Comparison of ENCODE assay signal across 34 cellular contexts in genomic region chr22:28217277-28217676, GRCh38.
DNase-seq lines count a peak whose midpoint lies in the region; ATAC-seq, FAIRE-seq and TF ChIP-seq lines count a peak whose summit lies in the region.
"Had no signal": no experiment of that assay in that cellular context is flagged by ENCODE, and none has a peak within 500 bp of the region (broad histone marks: within the 10 kb centered on the region; RNA-seq: fewer than 3 reads in every experiment).

No MANE protein-coding gene starts in this region.

- TF ChIP-seq EP300 in SK-N-SH (IDR thresholded peaks at IDR 0.05; ENCODE audit: borderline replicate concordance in 1 of 2, low read depth in 1 of 2, low read length in 1 of 2) = peak in 1 of 2 experiments; percentile 32; a peak in 2 of 4 replicates

- H3K4me1 ChIP-seq in SK-N-SH (ENCODE audit: control insufficient read depth in 1 of 2, insufficient read depth in 2 of 2, low read depth in 1 of 2, low read length in 1 of 2) = peaks cover 0 to 20% of the 10 kb centered on the region in 2 experiments; a peak in 2 of 4 replicates
- H3K4me1 ChIP-seq: A549; BLaER1; BLaER1 treated with 17β-estradiol and CSF1 and Interleukin-3, amounts not matched to agents 10 nM and 100 nM; Caco-2 had no signal

- no peak overlapping the region for H3K4me3 Mint-ChIP-seq in T-helper 17 cell
- H3K4me3 Mint-ChIP-seq: B cell; CD14-positive monocyte; CD4-positive, alpha-beta memory T cell; CD4-positive, alpha-beta T cell; CD4-positive, CD25-positive, alpha-beta regulatory T cell; CD8-positive, alpha-beta memory T cell; CD8-positive, alpha-beta T cell had no signal

- H3K4me2 ChIP-seq in SK-N-SH = no peak overlapping the region
- H3K4me2 ChIP-seq: A549; BLaER1; BLaER1 treated with 17β-estradiol and CSF1 and Interleukin-3, amounts not matched to agents 10 nM and 100 nM had no signal

- DNase-seq in SK-N-SH (no peak), urothelium cell line (ENCODE audit: low spot score) (no peak), T-helper 17 cell (no peak)
- DNase-seq: 8988T; ACHN; AML-193; BE2C; C1 segment of cervical spinal cord; Caco-2; Calu3; CD4-positive, alpha-beta memory T cell; CD4-positive, alpha-beta T cell; CD4-positive, CD25-positive, alpha-beta regulatory T cell; CD8-positive, alpha-beta memory T cell; CD8-positive, alpha-beta T cell; COR-L47; DMS 273 treated with DMSO at 0.1 percent for 48 hours; DMS153; DMS53; DMS79; DMS79 treated with DMSO at 0.1 percent for 48 hours; DND-41; EL had no signal

- H3K27me3 ChIP-seq in SK-N-SH (ENCODE audit: insufficient read depth) = no peaks in the 10 kb centered on the region
- H3K27me3 ChIP-seq: BE2C; BLaER1; BLaER1 treated with 17β-estradiol and CSF1 and Interleukin-3, amounts not matched to agents 10 nM and 100 nM had no signal

- H3K9me3 ChIP-seq in SK-N-SH (no peaks in the 10 kb centered on the region), T-helper 17 cell (ENCODE audit: control insufficient read depth, low read length, poor library complexity, severe bottlenecking) (no peaks in the 10 kb centered on the region)
- H3K9me3 ChIP-seq: A549, BE2C, BLaER1, Caco-2 had no signal

- no peaks in the 10 kb centered on the region for H3K4me1 Mint-ChIP-seq in T-helper 17 cell
- H3K4me1 Mint-ChIP-seq: B cell; CD14-positive monocyte; CD4-positive, CD25-positive, alpha-beta regulatory T cell; CD8-positive, alpha-beta memory T cell had no signal

- no peaks in the 10 kb centered on the region for H3K79me2 ChIP-seq in SK-N-SH (ENCODE audit: insufficient read depth)

- no peaks in the 10 kb centered on the region for H3K36me3 Mint-ChIP-seq in T-helper 17 cell (ENCODE audit: low read depth)
- H3K36me3 Mint-ChIP-seq: CD14-positive monocyte; CD4-positive, alpha-beta memory T cell; CD4-positive, CD25-positive, alpha-beta regulatory T cell; CD8-positive, alpha-beta memory T cell; CD8-positive, alpha-beta T cell had no signal

- H3K4me3 ChIP-seq in SK-N-SH (ENCODE audit: low read depth in 2 of 2, low read length in 1 of 2) = no peak overlapping the region
- H3K4me3 ChIP-seq: A549; BLaER1; BLaER1 treated with 17β-estradiol and CSF1 and Interleukin-3, amounts not matched to agents 10 nM and 100 nM had no signal

- 76% methylated on average over 1 of the region's 1 CpG for WGBS in SK-N-SH (ENCODE audit: low lambda C conversion rate)

- no peak overlapping the region for H3K27ac ChIP-seq in SK-N-SH (ENCODE audit: low read depth in 2 of 2, low read length in 1 of 2)
- H3K27ac ChIP-seq: 22Rv1; A549; BLaER1; BLaER1 treated with 17β-estradiol and CSF1 and Interleukin-3, amounts not matched to agents 10 nM and 100 nM; C4-2B had no signal

- no peak overlapping the region for H3K27ac Mint-ChIP-seq in T-helper 17 cell
- H3K27ac Mint-ChIP-seq: B cell; CD4-positive, alpha-beta memory T cell; CD4-positive, alpha-beta T cell; CD4-positive, CD25-positive, alpha-beta regulatory T cell; CD8-positive, alpha-beta memory T cell; CD8-positive, alpha-beta T cell had no signal

- H3K9ac ChIP-seq in SK-N-SH = no peak overlapping the region
- H3K9ac ChIP-seq: BLaER1; BLaER1 treated with 17β-estradiol and CSF1 and Interleukin-3, amounts not matched to agents 10 nM and 100 nM had no signal

- ATAC-seq in SK-N-SH treated with all-trans-retinoic acid at 6 μM for 48 hours = no peak
- ATAC-seq in HG03139 (IDR thresholded peaks at IDR 0.05; ENCODE audit: unreplicated experiment) = no peak
- no peak for ATAC-seq in T-helper 17 cell
- ATAC-seq in HG03108 (IDR thresholded peaks at IDR 0.05; ENCODE audit: unreplicated experiment) = no peak
- ATAC-seq: A549; CD8-positive, alpha-beta T cell had no signal

- FAIRE-seq in urothelium cell line (lab: Jason Lieb, UNC) = peak; percentile 30
- FAIRE-seq: A549, D721Med had no signal

- H2AFZ ChIP-seq in SK-N-SH (ENCODE audit: low read depth) = no peak overlapping the region

- H3K36me3 ChIP-seq in SK-N-SH (replicated peaks in 1 of 2; ENCODE audit: control insufficient read depth in 1 of 2, insufficient read depth in 2 of 2, low read length in 1 of 2) = no peaks in the 10 kb centered on the region
- H3K36me3 ChIP-seq: BE2C; BLaER1; BLaER1 treated with 17β-estradiol and CSF1 and Interleukin-3, amounts not matched to agents 10 nM and 100 nM had no signal

- H3K9me2 ChIP-seq in SK-N-SH = no peaks in the 10 kb centered on the region

- H4K20me1 ChIP-seq in SK-N-SH (ENCODE audit: insufficient read depth) = no peaks in the 10 kb centered on the region; the same call in 1 of the 2 replicates
- H4K20me1 ChIP-seq: BLaER1; BLaER1 treated with 17β-estradiol and CSF1 and Interleukin-3, amounts not matched to agents 10 nM and 100 nM had no signal

- H3K27me3 Mint-ChIP-seq in T-helper 17 cell = peaks cover 14% of the 10 kb centered on the region
- H3K27me3 Mint-ChIP-seq: B cell; CD4-positive, alpha-beta T cell; CD4-positive, CD25-positive, alpha-beta regulatory T cell had no signal

- TF ChIP-seq CTCF in SK-N-SH (IDR thresholded peaks at IDR 0.05) = no peak

- POLR2A ChIA-PET in SK-N-SH (lab: Yijun Ruan, JAX) = no interaction called here

- H3F3A ChIP-seq in SK-N-SH (replicated peaks; ENCODE audit: insufficient read depth) = peaks cover 7% of the 10 kb centered on the region

- no peak for TF ChIP-seq RAD21 in SK-N-SH (IDR thresholded peaks at IDR 0.05; ENCODE audit: low read length)

- CTCF ChIA-PET in SK-N-SH (lab: Yijun Ruan, JAX) = no interaction called here

TF ChIP-seq in SK-N-SH, 30 proteins besides CTCF, POLR2A, EP300 and RAD21:
- peak; percentile 65; the same call in 1 of the 2 replicates for TF ChIP-seq RCOR1 (IDR thresholded peaks at IDR 0.05; ENCODE audit: low read length)
- no peak for TF ChIP-seq ELF1 (IDR thresholded peaks at IDR 0.05)

TF ChIP-seq in SK-N-SH treated with all-trans-retinoic acid at 6 μM for 48 hours, 23 proteins besides CTCF, POLR2A, EP300 and RAD21 (continues in another document):
- TF ChIP-seq ZFP30 (CRISPR knock-in tag; IDR thresholded peaks at IDR 0.05) (no peak), ZNF565 (CRISPR knock-in tag; conservative IDR thresholded peaks at IDR 0.05; ENCODE audit: low read depth) (no peak), ZFP3 (CRISPR knock-in tag; IDR thresholded peaks at IDR 0.05) (no peak), ESRRG (CRISPR knock-in tag; IDR thresholded peaks at IDR 0.05) (no peak), CSDC2 (CRISPR knock-in tag; IDR thresholded peaks at IDR 0.05) (no peak), TCF4 (CRISPR knock-in tag; IDR thresholded peaks at IDR 0.05; ENCODE audit: borderline replicate concordance) (peak; percentile 63), ZNF70 (CRISPR knock-in tag; IDR thresholded peaks at IDR 0.05) (no peak), BACH2 (CRISPR knock-in tag; IDR thresholded peaks at IDR 0.05; ENCODE audit: borderline replicate concordance) (no peak), CSRNP3 (CRISPR knock-in tag; IDR thresholded peaks at IDR 0.05) (no peak), ARNTL (CRISPR knock-in tag; IDR thresholded peaks at IDR 0.05; ENCODE audit: borderline replicate concordance, low read depth) (no peak), SNAI2 (CRISPR knock-in tag; IDR thresholded peaks at IDR 0.05) (no peak), OSR1 (CRISPR knock-in tag; IDR thresholded peaks at IDR 0.05) (no peak)
- TF ChIP-seq, protein P1, sequence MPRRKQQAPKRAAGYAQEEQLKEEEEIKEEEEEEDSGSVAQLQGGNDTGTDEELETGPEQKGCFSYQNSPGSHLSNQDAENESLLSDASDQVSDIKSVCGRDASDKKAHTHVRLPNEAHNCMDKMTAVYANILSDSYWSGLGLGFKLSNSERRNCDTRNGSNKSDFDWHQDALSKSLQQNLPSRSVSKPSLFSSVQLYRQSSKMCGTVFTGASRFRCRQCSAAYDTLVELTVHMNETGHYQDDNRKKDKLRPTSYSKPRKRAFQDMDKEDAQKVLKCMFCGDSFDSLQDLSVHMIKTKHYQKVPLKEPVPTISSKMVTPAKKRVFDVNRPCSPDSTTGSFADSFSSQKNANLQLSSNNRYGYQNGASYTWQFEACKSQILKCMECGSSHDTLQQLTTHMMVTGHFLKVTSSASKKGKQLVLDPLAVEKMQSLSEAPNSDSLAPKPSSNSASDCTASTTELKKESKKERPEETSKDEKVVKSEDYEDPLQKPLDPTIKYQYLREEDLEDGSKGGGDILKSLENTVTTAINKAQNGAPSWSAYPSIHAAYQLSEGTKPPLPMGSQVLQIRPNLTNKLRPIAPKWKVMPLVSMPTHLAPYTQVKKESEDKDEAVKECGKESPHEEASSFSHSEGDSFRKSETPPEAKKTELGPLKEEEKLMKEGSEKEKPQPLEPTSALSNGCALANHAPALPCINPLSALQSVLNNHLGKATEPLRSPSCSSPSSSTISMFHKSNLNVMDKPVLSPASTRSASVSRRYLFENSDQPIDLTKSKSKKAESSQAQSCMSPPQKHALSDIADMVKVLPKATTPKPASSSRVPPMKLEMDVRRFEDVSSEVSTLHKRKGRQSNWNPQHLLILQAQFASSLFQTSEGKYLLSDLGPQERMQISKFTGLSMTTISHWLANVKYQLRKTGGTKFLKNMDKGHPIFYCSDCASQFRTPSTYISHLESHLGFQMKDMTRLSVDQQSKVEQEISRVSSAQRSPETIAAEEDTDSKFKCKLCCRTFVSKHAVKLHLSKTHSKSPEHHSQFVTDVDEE (CRISPR knock-in tag; IDR thresholded peaks at IDR 0.05) = peak; percentile 53
